8 cellular contexts compared by ENCODE assay signal in genomic region chr1:172826096-172826741, GRCh38.
A peak's percentile ranks its signal among the peaks of the same experiment; 100 is the strongest.
DNase-seq lines count a peak whose midpoint lies in the region; ATAC-seq and TF ChIP-seq lines count a peak whose summit lies in the region.

No MANE protein-coding gene starts in this region.

- ATAC-seq in HG02885 (IDR thresholded peaks at IDR 0.05; ENCODE audit: poor library complexity, unreplicated experiment) (peak; percentile 52), GM18519 (IDR thresholded peaks at IDR 0.05; ENCODE audit: low FRiP score, unreplicated experiment) (no peak)

- no peaks in the 10 kb centered on the region for H3K4me1 ChIP-seq in SJCRH30
- peaks cover 0 to 4% of the 10 kb centered on the region in 2 donors for H3K4me1 ChIP-seq in muscle layer of duodenum (ENCODE audit: control insufficient read depth in 1 of 2, insufficient read depth in 2 of 2, low read length in 2 of 2)

- H3K36me3 ChIP-seq in SJCRH30: no peaks in the 10 kb centered on the region
- no peaks in the 10 kb centered on the region for H3K36me3 ChIP-seq in muscle layer of duodenum (ENCODE audit: control insufficient read depth in 1 of 2, insufficient read depth in 2 of 2, low read length in 2 of 2)

- DNase-seq in EH (ENCODE audit: low read depth): peak; percentile 95
- DNase-seq in SJCRH30: peak; percentile 15 to 74
- peak; percentile 68 for DNase-seq in epithelial cell of esophagus (ENCODE audit: low read depth)
- DNase-seq in stimulated activated CD4-positive, alpha-beta T cell treated with anti-CD3 and anti-CD28 coated beads, Interleukin-12 subunit alpha, Interleukin-12 subunit beta, amount 100 ng/mL, for 4 hours: no peak
- no peak for DNase-seq in activated CD4-positive, CD25-positive, alpha-beta regulatory T cell treated with anti-CD3 and anti-CD28 coated beads, Interleukin-2, amount 50 U/mL, for 72 hours

- no peaks in the 10 kb centered on the region for H3K27me3 ChIP-seq in SJCRH30
- no peaks in the 10 kb centered on the region for H3K27me3 ChIP-seq in muscle layer of duodenum (ENCODE audit: low read depth, low read length)

- peak; percentile 75 for TF ChIP-seq CTCF in epithelial cell of esophagus (IDR thresholded peaks at IDR 0.05; ENCODE audit: insufficient read depth, low read depth, low read length, missing control alignments)

- no peaks in the 10 kb centered on the region for H3K9me3 ChIP-seq in SJCRH30 (replicated peaks)
- no peaks in the 10 kb centered on the region for H3K9me3 ChIP-seq in muscle layer of duodenum (ENCODE audit: control insufficient read depth in 1 of 2, low read length in 2 of 2)

- H3K27ac ChIP-seq in SJCRH30: no peak overlapping the region
- peak overlapping the region; percentile 78 for H3K27ac ChIP-seq in muscle layer of duodenum (ENCODE audit: low read length)

- H3K4me3 ChIP-seq in SJCRH30 (no peak overlapping the region), epithelial cell of esophagus (ENCODE audit: low read length) (no peak overlapping the region), muscle layer of duodenum (ENCODE audit: low read depth in 1 of 2, low read length in 2 of 2) (peak overlapping the region; percentile 30 to 34)

Comparison
In these comparisons a context has a peak if more than half of its experiments do, and no peak if none do; other contexts are left out.
1. DNase-seq: peak in EH (single experiment), SJCRH30 (2 of 2) and epithelial cell of esophagus (single experiment); none in stimulated activated CD4-positive, alpha-beta T cell treated with anti-CD3 and anti-CD28 coated beads, Interleukin-12 subunit alpha, Interleukin-12 subunit beta, amount 100 ng/mL, for 4 hours (single experiment) and activated CD4-positive, CD25-positive, alpha-beta regulatory T cell treated with anti-CD3 and anti-CD28 coated beads, Interleukin-2, amount 50 U/mL, for 72 hours (single experiment).
2. H3K4me3 ChIP-seq: peak in muscle layer of duodenum (2 of 2); none in SJCRH30 (single experiment) and epithelial cell of esophagus (single experiment).